1 cellular context compared by ENCODE assay signal in the genomic region with DNA sequence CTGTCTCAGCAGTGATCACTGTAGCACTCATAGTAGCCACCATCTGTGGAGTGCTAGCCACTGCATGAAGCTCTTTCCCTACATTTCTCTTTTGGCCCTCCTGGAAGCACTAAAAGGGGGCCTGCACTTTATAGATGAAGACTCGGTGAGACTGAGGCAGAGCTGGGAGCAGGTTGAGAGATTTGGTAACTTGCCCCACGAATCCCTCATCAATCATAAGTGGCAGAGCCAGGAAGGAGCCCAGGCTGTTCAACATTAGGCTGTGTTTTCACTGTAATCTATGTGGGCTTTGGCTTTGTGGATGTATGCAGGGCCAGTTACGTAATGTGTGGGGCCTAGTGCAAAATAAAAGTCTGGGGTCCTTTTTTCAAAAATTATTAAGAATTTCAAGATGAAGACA.
TF ChIP-seq lines count a peak whose summit lies in the region.

No MANE protein-coding gene starts in this region.

TF ChIP-seq in K562, 482 proteins besides CTCF, POLR2A, EP300 and RAD21:
- TF ChIP-seq CEBPB (tag; IDR thresholded peaks at IDR 0.05) (peak; percentile 47), MEIS2 (IDR thresholded peaks at IDR 0.05; ENCODE audit: partially characterized antibody) (peak; percentile 67), ZNF239 (CRISPR knock-in tag; IDR thresholded peaks at IDR 0.05) (no peak), PTTG1 (tag; IDR thresholded peaks at IDR 0.05; ENCODE audit: low read depth) (no peak), DACH1 (IDR thresholded peaks at IDR 0.05; ENCODE audit: partially characterized antibody) (no peak), TBL1XR1 (IDR thresholded peaks at IDR 0.05; ENCODE audit: low read length in 2 of 2) (no peak), ZNF764 (CRISPR knock-in tag; IDR thresholded peaks at IDR 0.05; ENCODE audit: low read depth) (no peak), ZNF316 (IDR thresholded peaks at IDR 0.05) (no peak), DIDO1 (tag; IDR thresholded peaks at IDR 0.05; ENCODE audit: low read depth) (no peak), XRCC3 (IDR thresholded peaks at IDR 0.05) (no peak), ETS2 (tag; IDR thresholded peaks at IDR 0.05; ENCODE audit: borderline replicate concordance, poor library complexity, severe bottlenecking) (no peak), ZNF384 (IDR thresholded peaks at IDR 0.05; ENCODE audit: low read depth, low read length) (no peak), ZNF24 (IDR thresholded peaks at IDR 0.05) (no peak), ZKSCAN1 (IDR thresholded peaks at IDR 0.05; ENCODE audit: low read depth, low read length) (no peak)
- TF ChIP-seq, protein P1, sequence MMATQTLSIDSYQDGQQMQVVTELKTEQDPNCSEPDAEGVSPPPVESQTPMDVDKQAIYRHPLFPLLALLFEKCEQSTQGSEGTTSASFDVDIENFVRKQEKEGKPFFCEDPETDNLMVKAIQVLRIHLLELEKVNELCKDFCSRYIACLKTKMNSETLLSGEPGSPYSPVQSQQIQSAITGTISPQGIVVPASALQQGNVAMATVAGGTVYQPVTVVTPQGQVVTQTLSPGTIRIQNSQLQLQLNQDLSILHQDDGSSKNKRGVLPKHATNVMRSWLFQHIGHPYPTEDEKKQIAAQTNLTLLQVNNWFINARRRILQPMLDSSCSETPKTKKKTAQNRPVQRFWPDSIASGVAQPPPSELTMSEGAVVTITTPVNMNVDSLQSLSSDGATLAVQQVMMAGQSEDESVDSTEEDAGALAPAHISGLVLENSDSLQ (IDR thresholded peaks at IDR 0.05) = peak; percentile 60; the same call in 1 of the 2 replicates
- TF ChIP-seq, protein P2, sequence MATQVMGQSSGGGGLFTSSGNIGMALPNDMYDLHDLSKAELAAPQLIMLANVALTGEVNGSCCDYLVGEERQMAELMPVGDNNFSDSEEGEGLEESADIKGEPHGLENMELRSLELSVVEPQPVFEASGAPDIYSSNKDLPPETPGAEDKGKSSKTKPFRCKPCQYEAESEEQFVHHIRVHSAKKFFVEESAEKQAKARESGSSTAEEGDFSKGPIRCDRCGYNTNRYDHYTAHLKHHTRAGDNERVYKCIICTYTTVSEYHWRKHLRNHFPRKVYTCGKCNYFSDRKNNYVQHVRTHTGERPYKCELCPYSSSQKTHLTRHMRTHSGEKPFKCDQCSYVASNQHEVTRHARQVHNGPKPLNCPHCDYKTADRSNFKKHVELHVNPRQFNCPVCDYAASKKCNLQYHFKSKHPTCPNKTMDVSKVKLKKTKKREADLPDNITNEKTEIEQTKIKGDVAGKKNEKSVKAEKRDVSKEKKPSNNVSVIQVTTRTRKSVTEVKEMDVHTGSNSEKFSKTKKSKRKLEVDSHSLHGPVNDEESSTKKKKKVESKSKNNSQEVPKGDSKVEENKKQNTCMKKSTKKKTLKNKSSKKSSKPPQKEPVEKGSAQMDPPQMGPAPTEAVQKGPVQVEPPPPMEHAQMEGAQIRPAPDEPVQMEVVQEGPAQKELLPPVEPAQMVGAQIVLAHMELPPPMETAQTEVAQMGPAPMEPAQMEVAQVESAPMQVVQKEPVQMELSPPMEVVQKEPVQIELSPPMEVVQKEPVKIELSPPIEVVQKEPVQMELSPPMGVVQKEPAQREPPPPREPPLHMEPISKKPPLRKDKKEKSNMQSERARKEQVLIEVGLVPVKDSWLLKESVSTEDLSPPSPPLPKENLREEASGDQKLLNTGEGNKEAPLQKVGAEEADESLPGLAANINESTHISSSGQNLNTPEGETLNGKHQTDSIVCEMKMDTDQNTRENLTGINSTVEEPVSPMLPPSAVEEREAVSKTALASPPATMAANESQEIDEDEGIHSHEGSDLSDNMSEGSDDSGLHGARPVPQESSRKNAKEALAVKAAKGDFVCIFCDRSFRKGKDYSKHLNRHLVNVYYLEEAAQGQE (CRISPR knock-in tag; IDR thresholded peaks at IDR 0.05; ENCODE audit: low read depth) = no peak
- TF ChIP-seq, protein P3, sequence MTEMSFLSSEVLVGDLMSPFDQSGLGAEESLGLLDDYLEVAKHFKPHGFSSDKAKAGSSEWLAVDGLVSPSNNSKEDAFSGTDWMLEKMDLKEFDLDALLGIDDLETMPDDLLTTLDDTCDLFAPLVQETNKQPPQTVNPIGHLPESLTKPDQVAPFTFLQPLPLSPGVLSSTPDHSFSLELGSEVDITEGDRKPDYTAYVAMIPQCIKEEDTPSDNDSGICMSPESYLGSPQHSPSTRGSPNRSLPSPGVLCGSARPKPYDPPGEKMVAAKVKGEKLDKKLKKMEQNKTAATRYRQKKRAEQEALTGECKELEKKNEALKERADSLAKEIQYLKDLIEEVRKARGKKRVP (CRISPR knock-in tag; IDR thresholded peaks at IDR 0.05) = no peak
- TF ChIP-seq, protein P4, sequence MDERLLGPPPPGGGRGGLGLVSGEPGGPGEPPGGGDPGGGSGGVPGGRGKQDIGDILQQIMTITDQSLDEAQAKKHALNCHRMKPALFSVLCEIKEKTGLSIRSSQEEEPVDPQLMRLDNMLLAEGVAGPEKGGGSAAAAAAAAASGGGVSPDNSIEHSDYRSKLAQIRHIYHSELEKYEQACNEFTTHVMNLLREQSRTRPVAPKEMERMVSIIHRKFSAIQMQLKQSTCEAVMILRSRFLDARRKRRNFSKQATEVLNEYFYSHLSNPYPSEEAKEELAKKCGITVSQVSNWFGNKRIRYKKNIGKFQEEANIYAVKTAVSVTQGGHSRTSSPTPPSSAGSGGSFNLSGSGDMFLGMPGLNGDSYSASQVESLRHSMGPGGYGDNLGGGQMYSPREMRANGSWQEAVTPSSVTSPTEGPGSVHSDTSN (CRISPR knock-in tag; IDR thresholded peaks at IDR 0.05; ENCODE audit: low read depth) = no peak
- TF ChIP-seq, protein P4 (tag; conservative IDR thresholded peaks at IDR 0.05; ENCODE audit: low read depth) = peak; percentile 59
